Comparison of ENCODE assay signal across 16 cellular contexts in the genomic region with DNA sequence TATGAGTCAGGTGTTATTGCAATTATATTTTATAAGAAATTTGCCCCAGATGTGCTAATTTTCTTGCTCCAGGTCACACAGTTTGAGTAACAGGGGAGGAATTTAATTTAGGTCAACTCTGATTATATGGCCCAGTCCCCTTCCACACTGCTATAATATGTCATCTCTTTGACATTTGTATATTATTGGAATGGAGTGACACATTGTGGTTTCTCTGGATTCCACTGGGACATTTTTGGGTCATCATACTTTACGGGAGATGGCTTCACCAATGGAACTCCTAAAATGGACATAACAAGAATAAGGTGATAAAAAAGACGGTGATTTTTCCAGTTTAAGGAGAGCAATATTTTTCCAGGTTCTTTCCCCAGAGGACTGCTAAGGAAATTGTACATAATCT.
"Had no signal": no experiment of that assay in that cellular context is flagged by ENCODE, and none has a peak within 500 bp of the region (broad histone marks: within the 10 kb centered on the region; RNA-seq: fewer than 3 reads in every experiment).

No MANE protein-coding gene starts in this region.

- H3K27ac ChIP-seq: coronary artery, psoas muscle, sigmoid colon, upper lobe of left lung, VCaP had no signal

- H3K9me3 ChIP-seq: psoas muscle, sigmoid colon, upper lobe of left lung had no signal

- H3K4me3 ChIP-seq: coronary artery, psoas muscle, sigmoid colon, upper lobe of left lung had no signal

- H3K4me1 ChIP-seq: psoas muscle, sigmoid colon, upper lobe of left lung had no signal

- H3K36me3 ChIP-seq: sigmoid colon had no signal

- ATAC-seq: activated CD8-positive, alpha-beta T cell treated with anti-CD3 and anti-CD28 coated beads for 36 hours; left colon had no signal

- H3K27me3 ChIP-seq: sigmoid colon, upper lobe of left lung had no signal

- DNase-seq: activated CD8-positive, alpha-beta memory T cell treated with anti-CD3 and anti-CD28 coated beads, Interleukin-2, amount 50 U/mL, for 4 hours; activated CD8-positive, alpha-beta T cell treated with anti-CD3 and anti-CD28 coated beads for 36 hours; activated naive CD8-positive, alpha-beta T cell treated with anti-CD3 and anti-CD28 coated beads, Interleukin-2, amount 10 ng/mL, durations not matched to agents 7 days and 5 days; anterior cingulate cortex; effector CD4-positive, alpha-beta T cell; immature natural killer cell; left colon; nephron progenitor cell; sigmoid colon; stimulated activated CD4-positive, alpha-beta T cell treated with anti-CD3 and anti-CD28 coated beads, Interleukin-2, amount 100 ng/mL, for 48 hours; stimulated activated naive CD4-positive, alpha-beta T cell treated with Interleukin-2 at 50 U/mL for 16 hours; T1000; upper lobe of left lung had no signal
